Comparison of ENCODE assay signal across 1 cellular context in the genomic region with DNA sequence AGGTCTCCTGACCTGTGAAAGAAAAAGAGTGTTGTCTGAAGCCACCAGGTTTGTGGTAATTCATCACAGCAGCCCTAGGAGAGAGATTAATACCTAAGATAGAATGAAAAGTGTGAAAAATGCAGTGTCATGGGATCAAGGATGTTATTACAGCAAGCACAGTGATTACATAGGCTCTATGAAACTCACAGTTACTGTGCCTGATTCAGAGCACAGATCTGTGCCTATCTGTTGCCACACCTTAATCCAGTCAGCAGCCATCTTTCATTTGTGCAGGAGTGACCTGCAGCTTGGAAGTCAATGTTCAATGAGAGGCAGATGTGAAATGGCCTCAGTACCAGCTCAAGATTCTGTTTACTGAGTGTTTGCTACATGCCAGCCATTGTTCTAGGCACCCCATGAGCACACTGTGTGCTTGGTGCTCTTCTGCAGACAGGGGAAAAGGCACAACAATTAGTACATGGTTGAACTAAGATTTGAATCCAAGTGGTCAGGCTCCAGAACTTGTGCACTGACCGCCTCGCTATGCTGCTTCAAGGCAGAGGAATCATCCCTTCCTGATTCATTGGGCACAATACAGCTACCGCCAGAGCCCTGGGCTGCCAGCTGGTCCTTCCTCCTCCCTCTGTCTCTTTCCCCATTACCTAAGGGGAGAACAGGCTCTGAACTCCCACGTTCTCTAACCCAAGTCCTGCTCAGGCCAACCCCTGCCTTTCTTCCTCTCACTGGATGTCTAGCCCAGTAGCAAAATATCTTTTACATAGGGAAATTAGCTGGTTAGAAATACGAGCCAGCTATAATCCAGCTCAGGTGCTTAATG.
TF ChIP-seq lines count a peak whose summit lies in the region.

No MANE protein-coding gene starts in this region.

TF ChIP-seq in GM23338, 12 proteins besides CTCF, POLR2A, EP300 and RAD21:
- TF ChIP-seq, protein P1, sequence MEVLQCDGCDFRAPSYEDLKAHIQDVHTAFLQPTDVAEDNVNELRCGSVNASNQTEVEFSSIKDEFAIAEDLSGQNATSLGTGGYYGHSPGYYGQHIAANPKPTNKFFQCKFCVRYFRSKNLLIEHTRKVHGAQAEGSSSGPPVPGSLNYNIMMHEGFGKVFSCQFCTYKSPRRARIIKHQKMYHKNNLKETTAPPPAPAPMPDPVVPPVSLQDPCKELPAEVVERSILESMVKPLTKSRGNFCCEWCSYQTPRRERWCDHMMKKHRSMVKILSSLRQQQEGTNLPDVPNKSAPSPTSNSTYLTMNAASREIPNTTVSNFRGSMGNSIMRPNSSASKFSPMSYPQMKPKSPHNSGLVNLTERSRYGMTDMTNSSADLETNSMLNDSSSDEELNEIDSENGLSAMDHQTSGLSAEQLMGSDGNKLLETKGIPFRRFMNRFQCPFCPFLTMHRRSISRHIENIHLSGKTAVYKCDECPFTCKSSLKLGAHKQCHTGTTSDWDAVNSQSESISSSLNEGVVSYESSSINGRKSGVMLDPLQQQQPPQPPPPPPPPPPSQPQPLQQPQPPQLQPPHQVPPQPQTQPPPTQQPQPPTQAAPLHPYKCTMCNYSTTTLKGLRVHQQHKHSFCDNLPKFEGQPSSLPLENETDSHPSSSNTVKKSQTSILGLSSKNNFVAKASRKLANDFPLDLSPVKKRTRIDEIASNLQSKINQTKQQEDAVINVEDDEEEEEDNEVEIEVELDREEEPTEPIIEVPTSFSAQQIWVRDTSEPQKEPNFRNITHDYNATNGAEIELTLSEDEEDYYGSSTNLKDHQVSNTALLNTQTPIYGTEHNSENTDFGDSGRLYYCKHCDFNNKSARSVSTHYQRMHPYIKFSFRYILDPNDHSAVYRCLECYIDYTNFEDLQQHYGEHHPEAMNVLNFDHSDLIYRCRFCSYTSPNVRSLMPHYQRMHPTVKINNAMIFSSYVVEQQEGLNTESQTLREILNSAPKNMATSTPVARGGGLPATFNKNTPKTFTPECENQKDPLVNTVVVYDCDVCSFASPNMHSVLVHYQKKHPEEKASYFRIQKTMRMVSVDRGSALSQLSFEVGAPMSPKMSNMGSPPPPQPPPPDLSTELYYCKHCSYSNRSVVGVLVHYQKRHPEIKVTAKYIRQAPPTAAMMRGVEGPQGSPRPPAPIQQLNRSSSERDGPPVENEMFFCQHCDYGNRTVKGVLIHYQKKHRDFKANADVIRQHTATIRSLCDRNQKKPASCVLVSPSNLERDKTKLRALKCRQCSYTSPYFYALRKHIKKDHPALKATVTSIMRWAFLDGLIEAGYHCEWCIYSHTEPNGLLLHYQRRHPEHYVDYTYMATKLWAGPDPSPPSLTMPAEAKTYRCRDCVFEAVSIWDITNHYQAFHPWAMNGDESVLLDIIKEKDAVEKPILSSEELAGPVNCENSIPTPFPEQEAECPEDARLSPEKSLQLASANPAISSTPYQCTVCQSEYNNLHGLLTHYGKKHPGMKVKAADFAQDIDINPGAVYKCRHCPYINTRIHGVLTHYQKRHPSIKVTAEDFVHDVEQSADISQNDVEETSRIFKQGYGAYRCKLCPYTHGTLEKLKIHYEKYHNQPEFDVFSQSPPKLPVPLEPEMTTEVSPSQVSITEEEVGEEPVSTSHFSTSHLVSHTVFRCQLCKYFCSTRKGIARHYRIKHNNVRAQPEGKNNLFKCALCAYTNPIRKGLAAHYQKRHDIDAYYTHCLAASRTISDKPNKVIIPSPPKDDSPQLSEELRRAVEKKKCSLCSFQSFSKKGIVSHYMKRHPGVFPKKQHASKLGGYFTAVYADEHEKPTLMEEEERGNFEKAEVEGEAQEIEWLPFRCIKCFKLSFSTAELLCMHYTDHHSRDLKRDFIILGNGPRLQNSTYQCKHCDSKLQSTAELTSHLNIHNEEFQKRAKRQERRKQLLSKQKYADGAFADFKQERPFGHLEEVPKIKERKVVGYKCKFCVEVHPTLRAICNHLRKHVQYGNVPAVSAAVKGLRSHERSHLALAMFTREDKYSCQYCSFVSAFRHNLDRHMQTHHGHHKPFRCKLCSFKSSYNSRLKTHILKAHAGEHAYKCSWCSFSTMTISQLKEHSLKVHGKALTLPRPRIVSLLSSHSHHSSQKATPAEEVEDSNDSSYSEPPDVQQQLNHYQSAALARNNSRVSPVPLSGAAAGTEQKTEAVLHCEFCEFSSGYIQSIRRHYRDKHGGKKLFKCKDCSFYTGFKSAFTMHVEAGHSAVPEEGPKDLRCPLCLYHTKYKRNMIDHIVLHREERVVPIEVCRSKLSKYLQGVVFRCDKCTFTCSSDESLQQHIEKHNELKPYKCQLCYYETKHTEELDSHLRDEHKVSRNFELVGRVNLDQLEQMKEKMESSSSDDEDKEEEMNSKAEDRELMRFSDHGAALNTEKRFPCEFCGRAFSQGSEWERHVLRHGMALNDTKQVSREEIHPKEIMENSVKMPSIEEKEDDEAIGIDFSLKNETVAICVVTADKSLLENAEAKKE (CRISPR knock-in tag; IDR thresholded peaks at IDR 0.05), result no peak
- TF ChIP-seq EZH2phosphoT487 (IDR thresholded peaks at IDR 0.05; ENCODE audit: unreplicated experiment) (no peak), CREB1 (CRISPR knock-in tag; IDR thresholded peaks at IDR 0.05; ENCODE audit: low read depth) (no peak), STAT1 (IDR thresholded peaks at IDR 0.05; ENCODE audit: unreplicated experiment) (no peak), JUNB (IDR thresholded peaks at IDR 0.05; ENCODE audit: unreplicated experiment) (no peak), ZNF331 (CRISPR knock-in tag; IDR thresholded peaks at IDR 0.05; ENCODE audit: low read depth) (no peak), NANOG (IDR thresholded peaks at IDR 0.05; ENCODE audit: borderline replicate concordance) (no peak), EZH2 (IDR thresholded peaks at IDR 0.05; ENCODE audit: low read depth, unreplicated experiment) (no peak), POLR2AphosphoS5 (IDR thresholded peaks at IDR 0.05; ENCODE audit: low read depth) (no peak), ZNF114 (CRISPR knock-in tag; IDR thresholded peaks at IDR 0.05) (no peak)
- TF ChIP-seq, protein P2, sequence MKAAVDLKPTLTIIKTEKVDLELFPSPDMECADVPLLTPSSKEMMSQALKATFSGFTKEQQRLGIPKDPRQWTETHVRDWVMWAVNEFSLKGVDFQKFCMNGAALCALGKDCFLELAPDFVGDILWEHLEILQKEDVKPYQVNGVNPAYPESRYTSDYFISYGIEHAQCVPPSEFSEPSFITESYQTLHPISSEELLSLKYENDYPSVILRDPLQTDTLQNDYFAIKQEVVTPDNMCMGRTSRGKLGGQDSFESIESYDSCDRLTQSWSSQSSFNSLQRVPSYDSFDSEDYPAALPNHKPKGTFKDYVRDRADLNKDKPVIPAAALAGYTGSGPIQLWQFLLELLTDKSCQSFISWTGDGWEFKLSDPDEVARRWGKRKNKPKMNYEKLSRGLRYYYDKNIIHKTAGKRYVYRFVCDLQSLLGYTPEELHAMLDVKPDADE (IDR thresholded peaks at IDR 0.05), result no peak
- TF ChIP-seq, protein P3, sequence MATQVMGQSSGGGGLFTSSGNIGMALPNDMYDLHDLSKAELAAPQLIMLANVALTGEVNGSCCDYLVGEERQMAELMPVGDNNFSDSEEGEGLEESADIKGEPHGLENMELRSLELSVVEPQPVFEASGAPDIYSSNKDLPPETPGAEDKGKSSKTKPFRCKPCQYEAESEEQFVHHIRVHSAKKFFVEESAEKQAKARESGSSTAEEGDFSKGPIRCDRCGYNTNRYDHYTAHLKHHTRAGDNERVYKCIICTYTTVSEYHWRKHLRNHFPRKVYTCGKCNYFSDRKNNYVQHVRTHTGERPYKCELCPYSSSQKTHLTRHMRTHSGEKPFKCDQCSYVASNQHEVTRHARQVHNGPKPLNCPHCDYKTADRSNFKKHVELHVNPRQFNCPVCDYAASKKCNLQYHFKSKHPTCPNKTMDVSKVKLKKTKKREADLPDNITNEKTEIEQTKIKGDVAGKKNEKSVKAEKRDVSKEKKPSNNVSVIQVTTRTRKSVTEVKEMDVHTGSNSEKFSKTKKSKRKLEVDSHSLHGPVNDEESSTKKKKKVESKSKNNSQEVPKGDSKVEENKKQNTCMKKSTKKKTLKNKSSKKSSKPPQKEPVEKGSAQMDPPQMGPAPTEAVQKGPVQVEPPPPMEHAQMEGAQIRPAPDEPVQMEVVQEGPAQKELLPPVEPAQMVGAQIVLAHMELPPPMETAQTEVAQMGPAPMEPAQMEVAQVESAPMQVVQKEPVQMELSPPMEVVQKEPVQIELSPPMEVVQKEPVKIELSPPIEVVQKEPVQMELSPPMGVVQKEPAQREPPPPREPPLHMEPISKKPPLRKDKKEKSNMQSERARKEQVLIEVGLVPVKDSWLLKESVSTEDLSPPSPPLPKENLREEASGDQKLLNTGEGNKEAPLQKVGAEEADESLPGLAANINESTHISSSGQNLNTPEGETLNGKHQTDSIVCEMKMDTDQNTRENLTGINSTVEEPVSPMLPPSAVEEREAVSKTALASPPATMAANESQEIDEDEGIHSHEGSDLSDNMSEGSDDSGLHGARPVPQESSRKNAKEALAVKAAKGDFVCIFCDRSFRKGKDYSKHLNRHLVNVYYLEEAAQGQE (IDR thresholded peaks at IDR 0.05; ENCODE audit: unreplicated experiment), result no peak
